ENCODE assay signal across 15 cellular contexts in the genomic region with DNA sequence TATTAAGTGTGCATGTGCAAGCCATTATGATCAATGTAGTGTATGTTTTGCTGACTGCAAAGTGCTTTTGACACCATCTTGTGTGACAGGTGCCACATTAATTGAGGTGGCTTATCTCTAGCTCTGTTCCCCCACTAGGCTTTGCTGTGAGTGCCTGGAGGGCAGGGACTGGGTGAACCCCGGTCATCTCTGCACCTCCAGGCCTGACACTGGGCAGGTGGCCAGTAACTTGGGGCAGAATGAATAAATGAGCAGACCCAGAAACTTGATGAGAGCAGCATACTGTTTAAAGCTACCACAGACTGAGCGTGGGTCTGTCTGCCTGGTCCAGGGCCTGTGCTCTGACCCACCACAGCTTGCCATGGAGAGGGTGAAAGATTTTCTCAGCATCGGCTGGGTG.
"Had no signal": no experiment of that assay in that cellular context is flagged by ENCODE, and none has a peak within 500 bp of the region (broad histone marks: within the 10 kb centered on the region; RNA-seq: fewer than 3 reads in every experiment).

No MANE protein-coding gene starts in this region.

- H3K4me3 Mint-ChIP-seq: activated CD8-positive, alpha-beta T cell treated with anti-CD3 and anti-CD28 coated beads, Interleukin-2, amount 10 ng/mL, durations not matched to agents 7 days and 5 days; dendritic cell treated with granulocyte-macrophage colony-stimulating factor and Interleukin-4, amounts not matched to agents 40 ng/mL and 50 ng/mL, for 4 days; neural crest cell; stimulated activated memory B cell treated with anti-CD40 and anti-IgM and Interleukin-4, amounts not matched to agents 10 μg/mL and 1 μg/mL and 100 μg/mL, for 72 hours; type B pancreatic cell had no signal

- H3K9me3 Mint-ChIP-seq: dendritic cell treated with granulocyte-macrophage colony-stimulating factor and Interleukin-4, amounts not matched to agents 40 ng/mL and 50 ng/mL, for 4 days; neural crest cell; type B pancreatic cell had no signal

- H3K27ac ChIP-seq: adrenal gland, parathyroid adenoma, WERI-Rb-1 had no signal

- ATAC-seq: activated CD8-positive, alpha-beta T cell treated with anti-CD3 and anti-CD28 coated beads, Interleukin-2, amount 10 ng/mL, durations not matched to agents 7 days and 5 days; stimulated activated memory B cell treated with anti-CD40 and anti-IgM and Interleukin-4, amounts not matched to agents 10 μg/mL and 1 μg/mL and 100 μg/mL, for 72 hours had no signal

- H2AFZ ChIP-seq: parathyroid adenoma had no signal

- H3K4me3 ChIP-seq: adrenal gland had no signal

- H3K9me3 ChIP-seq: adrenal gland had no signal

- H3K4me1 Mint-ChIP-seq: stimulated activated memory B cell treated with anti-CD40 and anti-IgM and Interleukin-4, amounts not matched to agents 10 μg/mL and 1 μg/mL and 100 μg/mL, for 72 hours had no signal

- H3K36me3 ChIP-seq: adrenal gland had no signal

- H3K27me3 Mint-ChIP-seq: type B pancreatic cell had no signal

- H3K79me2 ChIP-seq: parathyroid adenoma had no signal

- DNase-seq: activated CD4-positive, alpha-beta T cell treated with anti-CD3 and anti-CD28 coated beads for 4 hours; activated CD8-positive, alpha-beta memory T cell treated with anti-CD3 and anti-CD28 coated beads, Interleukin-2, amount 50 U/mL, for 48 hours; activated CD8-positive, alpha-beta T cell treated with anti-CD3 and anti-CD28 coated beads, Interleukin-2, amount 10 ng/mL, durations not matched to agents 7 days and 5 days; activated naive CD4-positive, alpha-beta T cell treated with anti-CD3 and anti-CD28 coated beads, Interleukin-2, amount 50 U/mL, for 16 hours; hippocampal formation; kidney glomerular epithelial cell; stimulated activated CD4-positive, alpha-beta T cell treated with anti-CD3 and anti-CD28 coated beads, Interleukin-1b, Interleukin-23, amount 100 ng/mL, for 48 hours; T-helper 1 cell; WERI-Rb-1 had no signal

- H3K9ac ChIP-seq: parathyroid adenoma had no signal

- H3K27me3 ChIP-seq: adrenal gland had no signal

- H3K36me3 Mint-ChIP-seq: stimulated activated memory B cell treated with anti-CD40 and anti-IgM and Interleukin-4, amounts not matched to agents 10 μg/mL and 1 μg/mL and 100 μg/mL, for 72 hours had no signal

- H3K27ac Mint-ChIP-seq: activated CD8-positive, alpha-beta T cell treated with anti-CD3 and anti-CD28 coated beads, Interleukin-2, amount 10 ng/mL, durations not matched to agents 7 days and 5 days; dendritic cell treated with granulocyte-macrophage colony-stimulating factor and Interleukin-4, amounts not matched to agents 40 ng/mL and 50 ng/mL, for 4 days; stimulated activated memory B cell treated with anti-CD40 and anti-IgM and Interleukin-4, amounts not matched to agents 10 μg/mL and 1 μg/mL and 100 μg/mL, for 72 hours; type B pancreatic cell had no signal
